Comparison of ENCODE assay signal across 8 cellular contexts in the genomic region with DNA sequence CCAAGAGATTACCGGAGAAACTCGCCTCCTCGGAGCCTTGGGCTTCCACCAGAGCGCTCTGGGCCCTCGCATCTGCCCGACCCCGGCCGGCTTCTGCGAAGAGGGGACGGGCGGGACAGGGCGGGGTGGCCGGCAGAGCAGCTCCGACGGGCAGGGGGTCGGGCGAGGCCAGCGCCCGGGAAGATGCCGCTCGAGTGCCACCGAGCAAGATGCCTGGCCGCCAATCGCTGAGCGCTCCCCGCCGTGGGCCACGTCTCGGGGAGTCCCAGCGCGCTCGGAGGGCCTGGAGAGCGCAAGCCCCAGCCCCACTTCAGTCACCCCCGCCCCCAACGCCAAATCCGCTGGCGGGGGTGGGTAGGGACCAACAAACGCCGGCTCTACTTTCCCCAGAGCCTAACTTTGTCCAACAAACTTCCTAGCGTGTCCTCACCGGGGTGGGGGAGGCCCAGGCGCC. TPM values are rescaled to one million over a fixed set of nuclear protein-coding genes. Genes with fewer than 3 reads are reported as not detected.
DNase-seq lines count a peak whose midpoint lies in the region; ATAC-seq and TF ChIP-seq lines count a peak whose summit lies in the region.

No MANE protein-coding gene starts in this region.

- peak overlapping the region; percentile 68 for H3K9ac ChIP-seq in iPS-20b (ENCODE audit: low read depth, low read length)

- peaks cover 8% of the 10 kb centered on the region; the same call in 1 of the 2 replicates for H3K4me1 ChIP-seq in iPS-20b (ENCODE audit: insufficient read depth, low read length)

- POLR2A ChIA-PET in AG04450 (lab: Yijun Ruan, JAX), result interaction anchor here (0.9 to 1.8 kb wide), 5 partner anchors 9 to 162 kb away, joined by 3 to 9 read pairs (median 4); no protein-coding TSS in a partner anchor

- peak overlapping the region; percentile 91 for H3K27ac ChIP-seq in AG04450 (ENCODE audit: low read depth, low read length)
- peak overlapping the region; percentile 60 for H3K27ac ChIP-seq in adipose tissue (ENCODE audit: low read depth, low read length)
- no peak overlapping the region for H3K27ac ChIP-seq in iPS-20b (ENCODE audit: low read length)

- TF ChIP-seq CTCF in AG04450 (IDR thresholded peaks at IDR 0.05; ENCODE audit: low read depth, low read length), result no peak

- H3K27me3 ChIP-seq in AG04450 (ENCODE audit: control insufficient read depth, insufficient read depth, low read length), result no peaks in the 10 kb centered on the region
- peaks cover 41% of the 10 kb centered on the region for H3K27me3 ChIP-seq in iPS-20b (ENCODE audit: insufficient read depth, low read length)

- 0 to 1% (median 0%) methylated on average over 42 of the region's 42 CpGs for WGBS in adipose tissue, 3 donors

- no peaks in the 10 kb centered on the region for H3K9me3 ChIP-seq in AG04450 (ENCODE audit: control insufficient read depth, insufficient read depth, low read length)
- no peaks in the 10 kb centered on the region for H3K9me3 ChIP-seq in iPS-20b (ENCODE audit: insufficient read depth, low read depth, low read length)

- H3K36me3 ChIP-seq in iPS-20b (ENCODE audit: insufficient read depth, low read depth, low read length), result no peaks in the 10 kb centered on the region

- DNase-seq in AG04450 (ENCODE audit: low read depth, low spot score) (no peak), NCI-H1436 treated with DMSO at 0.1 percent for 48 hours (lab: John Stamatoyannopoulos, UW) (no peak), SKM-1 treated with dmso at 0.1 percent for 144 hours (lab: John Stamatoyannopoulos, UW; ENCODE audit: unreplicated experiment) (no peak)
- DNase-seq in stimulated activated CD8-positive, alpha-beta memory T cell treated with anti-CD3 and anti-CD28 coated beads, Interleukin-4, amount 100 ng/mL, for 48 hours, result peak; percentile 33

- H3K4me3 ChIP-seq in AG04450 (ENCODE audit: low read depth, low read length), result peak overlapping the region; percentile 78
- H3K4me3 ChIP-seq in iPS-20b (ENCODE audit: low read length), result peak overlapping the region; percentile 79

- peak; percentile 41 for ATAC-seq in GM19328 (IDR thresholded peaks at IDR 0.05; ENCODE audit: unreplicated experiment)
- ATAC-seq in HG03354 (IDR thresholded peaks at IDR 0.05; ENCODE audit: poor library complexity, severe bottlenecking, unreplicated experiment), result peak; percentile 42

- CTCF ChIA-PET in AG04450 (lab: Charles Lee), result interaction anchor here (0.7 to 3.7 kb wide), 10 partner anchors 10 to 163 kb away, joined by 3 to 27 read pairs (median 3); no protein-coding TSS in a partner anchor

RNA-seq across cellular contexts. Expression of a gene that starts 0.5 kb away (rescaled TPM):
- polyA plus RNA-seq in AG04450 (2011; rRNA removed), result 20.6 and 24.9 TPM in 2 replicates
- 23.1 and 29.7 TPM in 2 replicates for polyA minus RNA-seq in AG04450 (2011; rRNA and poly(A)+ RNA removed)
- polyA plus RNA-seq in adipose tissue, result 10 to 100 TPM in 2 of 3 donors, 1 to 10 TPM in 1; 5.3 to 28.9 (median 14.8) TPM
